In genomic region chr6:79869600-79870084, GRCh38 we compare ENCODE assay signal across 8 cellular contexts.
DNase-seq lines count a peak whose midpoint lies in the region; ATAC-seq lines count a peak whose summit lies in the region.

No MANE protein-coding gene starts in this region.

- DNase-seq in CD8-positive, alpha-beta memory T cell = peak; percentile 65 to 79 (median 68)
- peak; percentile 88 for DNase-seq in NCI-H748 (lab: John Stamatoyannopoulos, UW; ENCODE audit: unreplicated experiment)
- peak; percentile 82 for DNase-seq in activated CD4-positive, alpha-beta memory T cell treated with anti-CD3 and anti-CD28 coated beads, Interleukin-2, amount 10 ng/mL, durations not matched to agents 7 days and 5 days
- peak; percentile 71 to 80 for DNase-seq in memory B cell (ENCODE audit: low spot score in 2 of 2)
- peak; percentile 59 for DNase-seq in stimulated activated CD8-positive, alpha-beta memory T cell treated with anti-CD3 and anti-CD28 coated beads, Interleukin-12 subunit alpha, Interleukin-12 subunit beta, amount 100 ng/mL, for 4 hours (ENCODE audit: low read depth)

- H3K4me3 ChIP-seq in CD8-positive, alpha-beta memory T cell (ENCODE audit: low read length) = peak overlapping the region; percentile 42
- H3K4me3 ChIP-seq in duodenal mucosa (ENCODE audit: low read depth in 1 of 2, low read length in 2 of 2) = peak overlapping the region; percentile 52 to 62

- H3K27ac ChIP-seq in CD8-positive, alpha-beta memory T cell (ENCODE audit: low read depth, low read length) = no peak overlapping the region
- no peak overlapping the region for H3K27ac ChIP-seq in duodenal mucosa (ENCODE audit: low read depth, low read length)

- H3K27me3 ChIP-seq in CD8-positive, alpha-beta memory T cell (ENCODE audit: insufficient read depth, low read length, poor library complexity, severe bottlenecking) = no peaks in the 10 kb centered on the region
- H3K27me3 ChIP-seq in duodenal mucosa (ENCODE audit: control insufficient read depth in 1 of 2, insufficient read depth in 2 of 2, low read length in 2 of 2) = no peaks in the 10 kb centered on the region

- CTCF ChIA-PET in CD8-positive, alpha-beta memory T cell (lab: Charles Lee) = interaction anchor here (0.7 to 2.0 kb wide), 25 partner anchors 9 to 792 kb away, joined by 3 to 9 read pairs (median 3); partner anchors contain the start of genes BCKDHB and TTK
- CTCF ChIA-PET in activated CD4-positive, alpha-beta memory T cell treated with anti-CD3 and anti-CD28 coated beads, Interleukin-2, amount 10 ng/mL, durations not matched to agents 7 days and 5 days (lab: Charles Lee) = interaction anchor here (0.6 to 4.4 kb wide), 36 partner anchors 9 to 793 kb away, joined by 3 to 54 read pairs (median 4); partner anchors contain the start of gene TTK

- H3K4me1 Mint-ChIP-seq in CD8-positive, alpha-beta memory T cell = peaks cover 12 to 16% (median 12%) of the 10 kb centered on the region in 3 donors
- H3K4me1 Mint-ChIP-seq in activated CD4-positive, alpha-beta memory T cell treated with anti-CD3 and anti-CD28 coated beads, Interleukin-2, amount 10 ng/mL, durations not matched to agents 7 days and 5 days = peaks cover 12% of the 10 kb centered on the region
- peaks cover 13% of the 10 kb centered on the region for H3K4me1 Mint-ChIP-seq in memory B cell

- no peaks in the 10 kb centered on the region for H3K9me3 ChIP-seq in CD8-positive, alpha-beta memory T cell (ENCODE audit: low read length)
- H3K9me3 ChIP-seq in duodenal mucosa (ENCODE audit: control insufficient read depth in 1 of 2, low read length in 2 of 2) = no peaks in the 10 kb centered on the region

- peaks cover 2 to 4% of the 10 kb centered on the region in 2 donors for H3K27me3 Mint-ChIP-seq in CD8-positive, alpha-beta memory T cell
- peaks cover 9% of the 10 kb centered on the region for H3K27me3 Mint-ChIP-seq in activated CD4-positive, alpha-beta memory T cell treated with anti-CD3 and anti-CD28 coated beads, Interleukin-2, amount 10 ng/mL, durations not matched to agents 7 days and 5 days
- H3K27me3 Mint-ChIP-seq in memory B cell = peaks cover 6% of the 10 kb centered on the region

- peak overlapping the region in 4 of 8 donors; percentile 24 to 54 (median 48) for H3K27ac Mint-ChIP-seq in CD8-positive, alpha-beta memory T cell
- H3K27ac Mint-ChIP-seq in activated CD4-positive, alpha-beta memory T cell treated with anti-CD3 and anti-CD28 coated beads, Interleukin-2, amount 10 ng/mL, durations not matched to agents 7 days and 5 days = no peak overlapping the region
- peak overlapping the region; percentile 12 for H3K27ac Mint-ChIP-seq in memory B cell

- peak overlapping the region in 1 of 2 donors; percentile 7 for H3K9ac ChIP-seq in duodenal mucosa (ENCODE audit: low read depth in 1 of 2, low read length in 2 of 2)

- H3K4me3 Mint-ChIP-seq in CD8-positive, alpha-beta memory T cell = peak overlapping the region; percentile 9 to 77 (median 71)
- no peak overlapping the region for H3K4me3 Mint-ChIP-seq in activated CD4-positive, alpha-beta memory T cell treated with anti-CD3 and anti-CD28 coated beads, Interleukin-2, amount 10 ng/mL, durations not matched to agents 7 days and 5 days
- H3K4me3 Mint-ChIP-seq in memory B cell = peak overlapping the region; percentile 72

- H3K36me3 Mint-ChIP-seq in CD8-positive, alpha-beta memory T cell = no peaks in the 10 kb centered on the region
- H3K36me3 Mint-ChIP-seq in activated CD4-positive, alpha-beta memory T cell treated with anti-CD3 and anti-CD28 coated beads, Interleukin-2, amount 10 ng/mL, durations not matched to agents 7 days and 5 days (ENCODE audit: low read depth) = no peaks in the 10 kb centered on the region
- H3K36me3 Mint-ChIP-seq in memory B cell = no peaks in the 10 kb centered on the region

- POLR2A ChIA-PET in CD8-positive, alpha-beta memory T cell (lab: Charles Lee) = no interaction called here
- POLR2A ChIA-PET in activated CD4-positive, alpha-beta memory T cell treated with anti-CD3 and anti-CD28 coated beads, Interleukin-2, amount 10 ng/mL, durations not matched to agents 7 days and 5 days (lab: Charles Lee) = no interaction called here

- no peaks in the 10 kb centered on the region for H3K9me3 Mint-ChIP-seq in CD8-positive, alpha-beta memory T cell
- H3K9me3 Mint-ChIP-seq in activated CD4-positive, alpha-beta memory T cell treated with anti-CD3 and anti-CD28 coated beads, Interleukin-2, amount 10 ng/mL, durations not matched to agents 7 days and 5 days = no peaks in the 10 kb centered on the region
- H3K9me3 Mint-ChIP-seq in memory B cell = no peaks in the 10 kb centered on the region

- H3K36me3 ChIP-seq in CD8-positive, alpha-beta memory T cell (ENCODE audit: insufficient read depth, low read length) = no peaks in the 10 kb centered on the region
- no peaks in the 10 kb centered on the region for H3K36me3 ChIP-seq in duodenal mucosa (ENCODE audit: control insufficient read depth in 1 of 2, insufficient read depth in 2 of 2, low read length in 2 of 2)

- H3K4me1 ChIP-seq in CD8-positive, alpha-beta memory T cell (ENCODE audit: insufficient read depth, low read length) = no peaks in the 10 kb centered on the region
- peaks cover 3 to 5% of the 10 kb centered on the region in 2 donors for H3K4me1 ChIP-seq in duodenal mucosa (ENCODE audit: control insufficient read depth in 1 of 2, insufficient read depth in 2 of 2, low read length in 2 of 2)

- ATAC-seq in GM19452 (IDR thresholded peaks at IDR 0.05; ENCODE audit: unreplicated experiment) = peak; percentile 100
- peak; percentile 100 for ATAC-seq in HG03521 (IDR thresholded peaks at IDR 0.05; ENCODE audit: unreplicated experiment)
- ATAC-seq in memory B cell (ENCODE audit: low read depth) = peak; percentile 98
